17 cellular contexts compared by ENCODE assay signal in genomic region chr5:82858453-82859043, GRCh38.
A peak's percentile ranks its signal among the peaks of the same experiment; 100 is the strongest.
DNase-seq lines count a peak whose midpoint lies in the region; ATAC-seq and TF ChIP-seq lines count a peak whose summit lies in the region.
"Had no signal": no experiment of that assay in that cellular context is flagged by ENCODE, and none has a peak within 500 bp of the region (broad histone marks: within the 10 kb centered on the region; RNA-seq: fewer than 3 reads in every experiment).

No MANE protein-coding gene starts in this region.

- no peaks in the 10 kb centered on the region for H3K36me3 Mint-ChIP-seq in activated naive CD4-positive, alpha-beta T cell treated with anti-CD3 and anti-CD28 coated beads for 36 hours (ENCODE audit: low read depth)
- H3K36me3 Mint-ChIP-seq: CD4-positive, CD25-positive, alpha-beta regulatory T cell had no signal

- H3K9me3 Mint-ChIP-seq in activated naive CD4-positive, alpha-beta T cell treated with anti-CD3 and anti-CD28 coated beads for 36 hours = no peaks in the 10 kb centered on the region

- no peak overlapping the region for H3K27ac Mint-ChIP-seq in activated naive CD4-positive, alpha-beta T cell treated with anti-CD3 and anti-CD28 coated beads for 36 hours
- H3K27ac Mint-ChIP-seq: B cell; CD4-positive, CD25-positive, alpha-beta regulatory T cell had no signal

- no peak overlapping the region for H3K4me3 Mint-ChIP-seq in activated naive CD4-positive, alpha-beta T cell treated with anti-CD3 and anti-CD28 coated beads for 36 hours
- H3K4me3 Mint-ChIP-seq: B cell; CD4-positive, CD25-positive, alpha-beta regulatory T cell had no signal

- TF ChIP-seq CTCF in GM10248 (IDR thresholded peaks at IDR 0.05; ENCODE audit: control extremely low read depth, extremely low read depth, low read depth, missing control alignments) = no peak

- DNase-seq in NCI-H1436 (lab: John Stamatoyannopoulos, UW) (peak; percentile 65), caudate nucleus (lab: John Stamatoyannopoulos, UW) (no peak), medulla oblongata (ENCODE audit: extremely low spot score) (peak; percentile 41), sciatic nerve (ENCODE audit: low spot score) (no peak), GM10248 (ENCODE audit: extremely low spot score) (no peak), NCI-H2196 treated with DMSO at 0.1 percent for 48 hours (lab: John Stamatoyannopoulos, UW; ENCODE audit: unreplicated experiment) (no peak)
- no peak for DNase-seq in activated naive CD4-positive, alpha-beta T cell treated with anti-CD3 and anti-CD28 coated beads for 36 hours
- DNase-seq: ACHN; Caco-2; CD4-positive, CD25-positive, alpha-beta regulatory T cell; DMS153; H7; KBM-7; NCI-H146; NCI-H446; NK-92 treated with Interleukin-12 subunit alpha and Interleukin-12 subunit beta, amount 100 ng/mL, for 24 hours had no signal

- CTCF ChIA-PET in activated naive CD4-positive, alpha-beta T cell treated with anti-CD3 and anti-CD28 coated beads for 36 hours (lab: Charles Lee) = no interaction called here
- CTCF ChIA-PET in GM10248 (lab: Yijun Ruan, JAX) = no interaction called here

- H3K4me1 Mint-ChIP-seq in activated naive CD4-positive, alpha-beta T cell treated with anti-CD3 and anti-CD28 coated beads for 36 hours (ENCODE audit: low read depth) = no peaks in the 10 kb centered on the region
- H3K4me1 Mint-ChIP-seq: B cell; CD4-positive, CD25-positive, alpha-beta regulatory T cell had no signal

- peak overlapping the region; percentile 40 for H3K27ac ChIP-seq in caudate nucleus (ENCODE audit: low read depth, low read length)

- H3K27me3 Mint-ChIP-seq in activated naive CD4-positive, alpha-beta T cell treated with anti-CD3 and anti-CD28 coated beads for 36 hours (ENCODE audit: low read depth) = no peaks in the 10 kb centered on the region
- H3K27me3 Mint-ChIP-seq: B cell; CD4-positive, CD25-positive, alpha-beta regulatory T cell had no signal

- ATAC-seq in sciatic nerve = peak; percentile 92

- POLR2A ChIA-PET in GM10248 (lab: Yijun Ruan, JAX) = no interaction called here

- intact Hi-C loops in sciatic nerve (cut with DNase I) = no loop called here
- intact Hi-C loops in activated naive CD4-positive, alpha-beta T cell treated with anti-CD3 and anti-CD28 coated beads for 36 hours (cut with micrococcal nuclease) = no loop called here

Comparison
In these comparisons a context has a peak if more than half of its experiments do, and no peak if none do; other contexts are left out.
1. DNase-seq: peak in NCI-H1436 (single experiment) and medulla oblongata (single experiment); none in caudate nucleus (0 of 61), sciatic nerve (single experiment), activated naive CD4-positive, alpha-beta T cell treated with anti-CD3 and anti-CD28 coated beads for 36 hours (single experiment), GM10248 (single experiment) and NCI-H2196 treated with DMSO at 0.1 percent for 48 hours (single experiment).